ENCODE assay signal across 14 cellular contexts in genomic region chr10:37747081-37747480, GRCh38.
"Had no signal": no experiment of that assay in that cellular context is flagged by ENCODE, and none has a peak within 500 bp of the region (broad histone marks: within the 10 kb centered on the region; RNA-seq: fewer than 3 reads in every experiment).

No MANE protein-coding gene starts in this region.

- H3K4me1 Mint-ChIP-seq: IgD-negative memory B cell had no signal

- ATAC-seq: K562 had no signal

- DNase-seq: Kasumi-1, MM.1S, NCI-H1092 treated with DMSO at 0.1 percent for 48 hours, NCI-H1436, NCI-H187, NCI-H2029, NCI-H2081 treated with DMSO at 0.1 percent for 48 hours, NCI-H2227 treated with DMSO at 0.1 percent for 48 hours, NCI-H526, Right ventricle myocardium superior, RPMI8226, SIG-M5 had no signal

- H3K36me3 Mint-ChIP-seq: IgD-negative memory B cell had no signal

- H3K27ac Mint-ChIP-seq: IgD-negative memory B cell had no signal

- H3K4me3 Mint-ChIP-seq: IgD-negative memory B cell had no signal
